ENCODE assay signal across 8 cellular contexts in the genomic region with DNA sequence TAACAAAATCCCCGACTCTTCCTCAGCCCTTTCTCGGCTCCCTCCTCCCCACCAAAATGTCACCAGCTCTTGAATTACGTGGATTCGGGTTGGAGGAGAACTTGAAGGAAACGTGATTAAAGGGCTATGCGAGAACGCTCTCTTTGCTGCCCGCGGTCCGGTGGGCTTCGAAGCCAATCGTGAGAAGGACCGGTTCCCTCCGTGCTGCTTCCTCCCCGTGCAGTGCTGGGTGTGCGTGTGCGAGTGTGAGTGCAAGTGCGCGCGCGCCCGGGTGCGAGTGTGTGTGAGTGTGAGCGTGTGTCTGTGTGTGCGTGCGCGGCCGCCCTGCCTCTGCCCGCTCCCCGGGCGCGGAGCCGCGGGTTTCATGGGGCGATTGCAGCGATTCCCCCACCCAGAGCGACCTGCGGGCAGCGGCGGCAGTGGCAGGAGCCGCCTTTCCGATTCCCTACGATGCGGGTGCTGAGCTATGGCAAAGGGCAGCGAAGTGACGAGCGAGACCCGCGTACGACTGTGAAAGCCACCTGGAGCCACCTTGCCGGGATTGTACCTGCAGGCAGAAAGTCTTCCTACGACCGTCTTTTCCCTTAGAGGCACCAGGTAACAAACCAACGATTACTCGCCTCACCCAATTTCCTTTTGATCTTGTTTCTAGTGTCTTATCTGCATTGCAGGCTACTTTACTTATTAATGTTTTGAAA.
DNase-seq lines count a peak whose midpoint lies in the region; ATAC-seq and TF ChIP-seq lines count a peak whose summit lies in the region.

No MANE protein-coding gene starts in this region.

- no peaks in the 10 kb centered on the region for H3K9me3 ChIP-seq in mucosa of rectum (ENCODE audit: control insufficient read depth in 2 of 2, low read length in 2 of 2)

- H3K9ac ChIP-seq in KMS-11 = no peak overlapping the region
- H3K9ac ChIP-seq in mucosa of rectum (ENCODE audit: low read depth in 1 of 2, low read length in 2 of 2) = no peak overlapping the region

- no peak for ATAC-seq in central memory CD8-positive, alpha-beta T cell (replicated peaks; ENCODE audit: extremely low read depth, poor library complexity, severe bottlenecking)
- ATAC-seq in HG02588 (IDR thresholded peaks at IDR 0.05; ENCODE audit: unreplicated experiment) = no peak
- no peak for ATAC-seq in HG03442 (IDR thresholded peaks at IDR 0.05; ENCODE audit: unreplicated experiment)
- ATAC-seq in activated CD4-positive, CD25-positive, alpha-beta regulatory T cell treated with anti-CD3 and anti-CD28 coated beads, Interleukin-2, amount 50 U/mL, for 24 hours = no peak

- H3K4me1 ChIP-seq in KMS-11 (ENCODE audit: low read depth, poor library complexity, severe bottlenecking) (no peaks in the 10 kb centered on the region), mucosa of rectum (ENCODE audit: control insufficient read depth in 2 of 2, insufficient read depth in 2 of 2, low read length in 2 of 2) (no peaks in the 10 kb centered on the region)

- TF ChIP-seq CTCF in AG04449 (IDR thresholded peaks at IDR 0.05; ENCODE audit: insufficient read depth, low read length, missing control alignments) (no peak), KMS-11 (conservative IDR thresholded peaks at IDR 0.05; ENCODE audit: low read depth, low read length) (no peak)

- H3K4me2 ChIP-seq in KMS-11 = peak overlapping the region; percentile 57; the same call in 1 of the 2 replicates

- peaks cover 10% of the 10 kb centered on the region for H3K4me1 Mint-ChIP-seq in central memory CD8-positive, alpha-beta T cell

- H3K36me3 ChIP-seq in KMS-11 (ENCODE audit: insufficient read depth) (no peaks in the 10 kb centered on the region), mucosa of rectum (ENCODE audit: control insufficient read depth in 2 of 2, insufficient read depth in 2 of 2, low read length in 2 of 2) (no peaks in the 10 kb centered on the region)

- H3K4me3 ChIP-seq in AG04449 (ENCODE audit: low read depth, low read length) (peak overlapping the region; percentile 49), KMS-11 (IDR thresholded peaks at IDR 0.05; ENCODE audit: insufficient read depth, low read depth, low read length) (no peak overlapping the region), mucosa of rectum (ENCODE audit: low read length in 2 of 2) (peak overlapping the region; percentile 57 to 71)

- peaks cover 77% of the 10 kb centered on the region for H3K27me3 Mint-ChIP-seq in central memory CD8-positive, alpha-beta T cell

- no peaks in the 10 kb centered on the region for H3K9me3 Mint-ChIP-seq in central memory CD8-positive, alpha-beta T cell

- H3K27ac ChIP-seq in KMS-11 = no peak overlapping the region
- H3K27ac ChIP-seq in mucosa of rectum (ENCODE audit: low read depth in 2 of 2, low read length in 2 of 2) = no peak overlapping the region

- no peaks in the 10 kb centered on the region for H4K20me1 ChIP-seq in KMS-11 (ENCODE audit: insufficient read depth)

- peaks cover 2% of the 10 kb centered on the region for H3K36me3 Mint-ChIP-seq in central memory CD8-positive, alpha-beta T cell (ENCODE audit: insufficient read depth)

- DNase-seq in AG04449 (ENCODE audit: low read depth, low spot score) = no peak
- no peak for DNase-seq in central memory CD8-positive, alpha-beta T cell (ENCODE audit: low spot score in 2 of 2)
- no peak for DNase-seq in GDM1 (lab: John Stamatoyannopoulos, UW)

- H3K27me3 ChIP-seq in KMS-11 (ENCODE audit: insufficient read depth, low read depth) (no peaks in the 10 kb centered on the region), mucosa of rectum (ENCODE audit: control insufficient read depth in 2 of 2, insufficient read depth in 2 of 2, low read length in 2 of 2) (peaks cover 18 to 40% of the 10 kb centered on the region in 2 donors)

- peak overlapping the region; percentile 27 for H3K4me3 Mint-ChIP-seq in central memory CD8-positive, alpha-beta T cell

- POLR2A ChIA-PET in AG04449 (lab: Yijun Ruan, JAX) = no interaction called here

- H3K79me2 ChIP-seq in KMS-11 (ENCODE audit: insufficient read depth, low read depth) = no peaks in the 10 kb centered on the region

- CTCF ChIA-PET in AG04449 (lab: Yijun Ruan, JAX) = no interaction called here

- no peak overlapping the region; the same call in 1 of the 2 replicates for H2AFZ ChIP-seq in KMS-11 (ENCODE audit: low read depth)

- H3K27ac Mint-ChIP-seq in central memory CD8-positive, alpha-beta T cell (ENCODE audit: low read depth) = no peak overlapping the region
